ENCODE assay signal across 13 cellular contexts in genomic region chr11:103648670-103649400, GRCh38.
A peak's percentile ranks its signal among the peaks of the same experiment; 100 is the strongest.
DNase-seq lines count a peak whose midpoint lies in the region; ATAC-seq and TF ChIP-seq lines count a peak whose summit lies in the region.
"Had no signal": no experiment of that assay in that cellular context is flagged by ENCODE, and none has a peak within 500 bp of the region (broad histone marks: within the 10 kb centered on the region; RNA-seq: fewer than 3 reads in every experiment).

No MANE protein-coding gene starts in this region.

- no peak overlapping the region for H3K4me2 ChIP-seq in Karpas-422 (ENCODE audit: low read depth, low read length, poor library complexity, severe bottlenecking)

- no peak for TF ChIP-seq POLR2A in erythroblast (IDR thresholded peaks at IDR 0.05; ENCODE audit: low read length)

- H2AFZ ChIP-seq in Karpas-422 (ENCODE audit: low read length), result no peak overlapping the region

- H3K9me2 ChIP-seq in Karpas-422 (replicated peaks; ENCODE audit: insufficient read depth, low read length), result no peaks in the 10 kb centered on the region

- TF ChIP-seq CTCF in AG09309 (IDR thresholded peaks at IDR 0.05; ENCODE audit: control insufficient read depth, insufficient read depth, low read depth, low read length, missing control alignments), result no peak

- no peaks in the 10 kb centered on the region for H4K20me1 ChIP-seq in Karpas-422 (ENCODE audit: insufficient read depth, low read depth, low read length)

- ATAC-seq in GM19035 (IDR thresholded peaks at IDR 0.05; ENCODE audit: unreplicated experiment), result peak; percentile 46
- ATAC-seq: activated naive CD4-positive, alpha-beta T cell treated with anti-CD3 and anti-CD28 coated beads, Interleukin-2, amount 50 U/mL, for 72 hours; right lobe of liver had no signal

- peaks cover 19% of the 10 kb centered on the region for H3K4me1 ChIP-seq in Karpas-422 (ENCODE audit: low read length)
- H3K4me1 ChIP-seq: right lobe of liver had no signal

- no peaks in the 10 kb centered on the region for H3K36me3 ChIP-seq in Karpas-422 (ENCODE audit: insufficient read depth, low read length)
- H3K36me3 ChIP-seq: right lobe of liver had no signal

- H3K9me3 ChIP-seq in Karpas-422 (ENCODE audit: low read length), result peaks cover 11% of the 10 kb centered on the region
- H3K9me3 ChIP-seq: right lobe of liver had no signal

- no peak overlapping the region for H3K9ac ChIP-seq in Karpas-422 (ENCODE audit: low read length)

- H3K79me2 ChIP-seq in Karpas-422 (ENCODE audit: low read length), result no peaks in the 10 kb centered on the region

- H3K27me3 ChIP-seq in Karpas-422 (ENCODE audit: low read length), result no peaks in the 10 kb centered on the region
- H3K27me3 ChIP-seq: right lobe of liver had no signal

- H3K4me3 ChIP-seq in AG09309 (ENCODE audit: control insufficient read depth, low read depth, low read length) (no peak overlapping the region), Karpas-422 (ENCODE audit: low read length) (no peak overlapping the region)
- H3K4me3 ChIP-seq: right lobe of liver had no signal

- DNase-seq in AG09309 (ENCODE audit: low read depth) (peak; percentile 37), Karpas-422 (peak; percentile 53), erythroblast (lab: John Stamatoyannopoulos, UW) (peak; percentile 12 to 69), GOT3 (lab: John Stamatoyannopoulos, UW) (no peak), substantia nigra (lab: John Stamatoyannopoulos, UW) (no peak), NCI-H1105 (lab: John Stamatoyannopoulos, UW) (no peak)
- DNase-seq in stimulated activated CD4-positive, alpha-beta T cell treated with anti-CD3 and anti-CD28 coated beads, Interleukin-4, amount 100 ng/mL, for 1 hour, result no peak
- DNase-seq: activated CD4-positive, alpha-beta T cell treated with anti-CD3 and anti-CD28 coated beads, Interleukin-2, amount 50 U/mL, for 48 hours; AML-193; NCI-H2227 treated with DMSO at 0.1 percent for 48 hours; right lobe of liver had no signal

- H3K27ac ChIP-seq in Karpas-422 (ENCODE audit: low read length), result no peak overlapping the region
- H3K27ac ChIP-seq in substantia nigra (ENCODE audit: low read depth, low read length, poor library complexity, severe bottlenecking), result no peak overlapping the region
- H3K27ac ChIP-seq: right lobe of liver had no signal

Comparison
In these comparisons a context has a peak if more than half of its experiments do, and no peak if none do; other contexts are left out.
1. DNase-seq: peak in AG09309 (single experiment), Karpas-422 (single experiment) and erythroblast (2 of 2); none in GOT3 (single experiment), substantia nigra (0 of 49), NCI-H1105 (single experiment) and stimulated activated CD4-positive, alpha-beta T cell treated with anti-CD3 and anti-CD28 coated beads, Interleukin-4, amount 100 ng/mL, for 1 hour (single experiment).